Comparison of ENCODE assay signal across 18 cellular contexts in the genomic region with DNA sequence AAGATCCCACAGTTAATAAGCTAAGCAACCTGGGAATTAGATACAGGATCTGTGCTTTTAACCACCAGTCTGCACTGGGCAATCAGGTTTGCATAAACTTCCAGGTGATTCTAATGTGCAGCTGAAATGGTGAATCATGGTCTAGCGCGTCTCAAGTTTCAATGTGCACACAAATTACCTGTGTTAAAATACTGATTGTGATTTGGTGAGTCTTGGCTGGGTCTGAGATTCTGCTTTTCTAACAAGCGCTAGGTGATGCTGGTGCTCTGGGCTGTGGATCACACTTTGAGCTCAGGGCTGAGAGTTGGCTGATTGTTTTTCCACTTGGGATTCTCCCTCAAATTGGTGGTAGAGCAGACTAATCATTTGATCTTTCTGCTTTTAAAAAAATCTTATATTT.
DNase-seq lines count a peak whose midpoint lies in the region; ATAC-seq and TF ChIP-seq lines count a peak whose summit lies in the region.
"Had no signal": no experiment of that assay in that cellular context is flagged by ENCODE, and none has a peak within 500 bp of the region (broad histone marks: within the 10 kb centered on the region; RNA-seq: fewer than 3 reads in every experiment).

No MANE protein-coding gene starts in this region.

- no peaks in the 10 kb centered on the region for H3K27me3 Mint-ChIP-seq in osteocyte (ENCODE audit: unreplicated experiment)

- peak; percentile 28 for ATAC-seq in left ventricle myocardium superior
- no peak for ATAC-seq in left cardiac atrium
- ATAC-seq in GM19463 (IDR thresholded peaks at IDR 0.05; ENCODE audit: unreplicated experiment) = no peak
- ATAC-seq: activated CD8-positive, alpha-beta T cell treated with anti-CD3 and anti-CD28 coated beads, Interleukin-2, amount 10 ng/mL, durations not matched to agents 7 days and 5 days had no signal

- intact Hi-C loops in left ventricle myocardium superior (cut with micrococcal nuclease) (no loop called here), left cardiac atrium (cut with DNase I) (no loop called here)

- H3K36me3 Mint-ChIP-seq in osteocyte (ENCODE audit: unreplicated experiment) = peaks cover 4% of the 10 kb centered on the region
- H3K36me3 Mint-ChIP-seq: activated naive CD8-positive, alpha-beta T cell treated with anti-CD3 and anti-CD28 coated beads, Interleukin-2, amount 10 ng/mL, durations not matched to agents 7 days and 5 days; immature natural killer cell; natural killer cell had no signal

- no peak overlapping the region for H3K27ac Mint-ChIP-seq in osteocyte (ENCODE audit: unreplicated experiment)
- H3K27ac Mint-ChIP-seq: activated CD8-positive, alpha-beta T cell treated with anti-CD3 and anti-CD28 coated beads, Interleukin-2, amount 10 ng/mL, durations not matched to agents 7 days and 5 days; activated naive CD8-positive, alpha-beta T cell treated with anti-CD3 and anti-CD28 coated beads, Interleukin-2, amount 10 ng/mL, durations not matched to agents 7 days and 5 days; immature natural killer cell; natural killer cell had no signal

- H3K27ac ChIP-seq in VCaP = peak overlapping the region; percentile 45; the same call in 1 of the 2 replicates
- H3K27ac ChIP-seq: brain microvascular endothelial cell had no signal

- DNase-seq in left ventricle myocardium superior = no peak
- no peak for DNase-seq in left cardiac atrium
- DNase-seq in NCI-H2107 treated with DMSO at 0.1 percent for 48 hours (lab: John Stamatoyannopoulos, UW; ENCODE audit: unreplicated experiment) = peak; percentile 98
- no peak for DNase-seq in osteocyte (ENCODE audit: extremely low spot score, unreplicated experiment)
- no peak for DNase-seq in COLO829 (ENCODE audit: low spot score)
- DNase-seq: activated CD8-positive, alpha-beta T cell treated with anti-CD3 and anti-CD28 coated beads, Interleukin-2, amount 10 ng/mL, durations not matched to agents 7 days and 5 days; activated naive CD8-positive, alpha-beta T cell treated with anti-CD3 and anti-CD28 coated beads, Interleukin-2, amount 10 ng/mL, durations not matched to agents 7 days and 5 days; brain microvascular endothelial cell; Calu3; glutamatergic neuron; immature natural killer cell; IMR-90; mesendoderm; natural killer cell; NCI-H1048; RPMI8226 had no signal

- peaks cover 11% of the 10 kb centered on the region for H3K9me3 Mint-ChIP-seq in osteocyte (ENCODE audit: unreplicated experiment)
- H3K9me3 Mint-ChIP-seq: activated naive CD8-positive, alpha-beta T cell treated with anti-CD3 and anti-CD28 coated beads, Interleukin-2, amount 10 ng/mL, durations not matched to agents 7 days and 5 days; immature natural killer cell; natural killer cell had no signal

- TF ChIP-seq CTCF in VCaP (conservative IDR thresholded peaks at IDR 0.05) (peak; percentile 61), osteocyte (IDR thresholded peaks at IDR 0.05) (no peak)

- no peak overlapping the region for H3K4me3 Mint-ChIP-seq in osteocyte (ENCODE audit: unreplicated experiment)
- H3K4me3 Mint-ChIP-seq: activated CD8-positive, alpha-beta T cell treated with anti-CD3 and anti-CD28 coated beads, Interleukin-2, amount 10 ng/mL, durations not matched to agents 7 days and 5 days; activated naive CD8-positive, alpha-beta T cell treated with anti-CD3 and anti-CD28 coated beads, Interleukin-2, amount 10 ng/mL, durations not matched to agents 7 days and 5 days; immature natural killer cell; natural killer cell had no signal

- peaks cover 35% of the 10 kb centered on the region for H3K4me1 Mint-ChIP-seq in osteocyte (ENCODE audit: unreplicated experiment)
- H3K4me1 Mint-ChIP-seq: activated naive CD8-positive, alpha-beta T cell treated with anti-CD3 and anti-CD28 coated beads, Interleukin-2, amount 10 ng/mL, durations not matched to agents 7 days and 5 days; immature natural killer cell; natural killer cell had no signal
